ENCODE assay signal across 16 cellular contexts in the genomic region with DNA sequence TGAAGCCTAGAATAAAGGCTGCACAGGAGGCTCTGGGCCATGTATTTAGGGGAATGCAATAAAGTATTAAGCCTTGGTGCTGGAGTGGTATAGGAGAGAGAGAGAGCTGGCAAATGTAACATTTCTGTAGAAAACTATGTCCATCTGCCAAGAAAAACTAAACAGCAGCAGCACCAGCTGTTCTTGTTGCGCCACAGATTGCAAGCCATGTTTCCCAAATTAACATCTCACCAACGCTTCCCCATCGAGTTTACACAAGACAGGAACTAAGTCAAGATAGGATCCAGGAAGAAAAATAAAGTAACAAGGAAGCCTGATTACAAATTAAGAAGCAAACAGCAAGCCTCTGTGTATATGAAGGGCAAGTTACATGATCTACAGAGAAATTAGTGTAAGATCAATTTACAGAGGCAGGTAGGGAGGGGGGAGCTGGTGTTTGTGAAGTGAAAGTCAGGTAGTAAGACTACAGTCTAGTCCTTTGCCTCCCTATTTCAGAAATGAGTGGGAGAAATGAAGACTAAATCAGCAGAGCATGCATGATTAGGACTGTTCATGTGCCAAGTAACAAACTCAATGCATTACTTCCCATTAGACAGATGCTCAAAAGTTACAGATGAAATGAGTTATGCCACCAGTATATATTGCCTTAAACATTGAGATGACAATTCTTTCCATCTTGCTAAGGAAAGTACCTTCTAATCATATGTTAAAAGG.
DNase-seq lines count a peak whose midpoint lies in the region; ATAC-seq and TF ChIP-seq lines count a peak whose summit lies in the region.
"Had no signal": no experiment of that assay in that cellular context is flagged by ENCODE, and none has a peak within 500 bp of the region (broad histone marks: within the 10 kb centered on the region; RNA-seq: fewer than 3 reads in every experiment).

No MANE protein-coding gene starts in this region.

- peaks cover 30% of the 10 kb centered on the region for H3K4me1 Mint-ChIP-seq in MCF 10A (ENCODE audit: insufficient read depth, unreplicated experiment)

- TF ChIP-seq CTCF in MCF 10A (IDR thresholded peaks at IDR 0.05; ENCODE audit: unreplicated experiment) (no peak), breast epithelium (IDR thresholded peaks at IDR 0.05) (no peak), upper lobe of right lung (IDR thresholded peaks at IDR 0.05) (no peak)

- H3K4me3 ChIP-seq in breast epithelium (no peak overlapping the region), adipocyte (ENCODE audit: low read length) (peak overlapping the region; percentile 3), upper lobe of right lung (no peak overlapping the region)
- H3K4me3 ChIP-seq: ascending aorta, Peyer's patch had no signal

- H3K27me3 Mint-ChIP-seq in MCF 10A (ENCODE audit: insufficient read depth, unreplicated experiment) = no peaks in the 10 kb centered on the region

- no peaks in the 10 kb centered on the region for H3K4me1 ChIP-seq in breast epithelium
- H3K4me1 ChIP-seq in adipocyte (ENCODE audit: control insufficient read depth, insufficient read depth, low read length) = peaks cover 33% of the 10 kb centered on the region
- peaks cover 18% of the 10 kb centered on the region for H3K4me1 ChIP-seq in upper lobe of right lung
- H3K4me1 ChIP-seq: ascending aorta, Peyer's patch had no signal

- no peaks in the 10 kb centered on the region for H3K27me3 ChIP-seq in breast epithelium
- H3K27me3 ChIP-seq in adipocyte (replicated peaks; ENCODE audit: control insufficient read depth, insufficient read depth, low read length) = no peaks in the 10 kb centered on the region
- no peaks in the 10 kb centered on the region for H3K27me3 ChIP-seq in upper lobe of right lung
- H3K27me3 ChIP-seq: ascending aorta, Peyer's patch had no signal

- DNase-seq in MCF 10A (ENCODE audit: unreplicated experiment) (peak; percentile 79), breast epithelium (ENCODE audit: low spot score in 2 of 2) (no peak), adipocyte (ENCODE audit: low read depth) (peak; percentile 68), left cardiac atrium (no peak), upper lobe of right lung (no peak), nucleus accumbens (lab: John Stamatoyannopoulos, UW) (no peak), activated gamma-delta T cell treated with Interleukin-2 at 50 U/mL for 16 hours (no peak)
- DNase-seq: DND-41; NCI-H2081; Peyer's patch; stimulated activated CD4-positive, alpha-beta T cell treated with anti-CD3 and anti-CD28 coated beads, Interleukin-12 subunit alpha, Interleukin-12 subunit beta, amount 100 ng/mL, for 4 hours had no signal

- H3K9ac ChIP-seq in adipocyte (ENCODE audit: low read length) = peak overlapping the region; percentile 27

- H3K9me3 ChIP-seq in breast epithelium = no peaks in the 10 kb centered on the region
- H3K9me3 ChIP-seq in adipocyte (ENCODE audit: control insufficient read depth, low read length) = no peaks in the 10 kb centered on the region
- no peaks in the 10 kb centered on the region for H3K9me3 ChIP-seq in upper lobe of right lung
- H3K9me3 ChIP-seq: ascending aorta, Peyer's patch had no signal

- POLR2A ChIA-PET in MCF 10A (lab: Yijun Ruan, JAX) = interaction anchor here (0.6 to 1.0 kb wide), 2 partner anchors 12 to 901 kb away, joined by 3 to 8 read pairs; a partner anchor contains a TSS

- BruUV-seq in MCF 10A (replicated peaks; lab: Mats Ljungman, UMichigan) = no TSS peak

- H3K36me3 ChIP-seq in breast epithelium (no peaks in the 10 kb centered on the region), adipocyte (ENCODE audit: control insufficient read depth, insufficient read depth, low read length, severe bottlenecking) (no peaks in the 10 kb centered on the region), upper lobe of right lung (no peaks in the 10 kb centered on the region)
- H3K36me3 ChIP-seq: ascending aorta, Peyer's patch had no signal

- intact Hi-C loops in MCF 10A (cut with micrococcal nuclease) (no loop called here), breast epithelium (cut with DNase I; ENCODE audit: low total_unique reads) (no loop called here), left cardiac atrium (cut with DNase I) (no loop called here), upper lobe of right lung (cut with DNase I) (no loop called here)

- H3K36me3 Mint-ChIP-seq in MCF 10A (ENCODE audit: insufficient read depth, unreplicated experiment) = no peaks in the 10 kb centered on the region
- H3K36me3 Mint-ChIP-seq: type B pancreatic cell had no signal

- CTCF ChIA-PET in MCF 10A (lab: Yijun Ruan, JAX) = interaction anchor here (0.6 to 1.6 kb wide), 3 partner anchors 11 to 787 kb away, joined by 3 read pairs; no protein-coding TSS in a partner anchor

- ATAC-seq in left cardiac atrium (peak; percentile 22 to 59), upper lobe of right lung (peak; percentile 23), HG02885 (IDR thresholded peaks at IDR 0.05; ENCODE audit: poor library complexity, unreplicated experiment) (no peak)
- ATAC-seq: esophagus mucosa, HCT116 had no signal

- no peaks in the 10 kb centered on the region for H3K9me3 Mint-ChIP-seq in MCF 10A (ENCODE audit: unreplicated experiment)
- H3K9me3 Mint-ChIP-seq: type B pancreatic cell had no signal

- peak overlapping the region; percentile 61 for H3K4me3 Mint-ChIP-seq in MCF 10A (ENCODE audit: unreplicated experiment)
- H3K4me3 Mint-ChIP-seq: type B pancreatic cell had no signal

- H3K27ac Mint-ChIP-seq in MCF 10A (ENCODE audit: low read depth, unreplicated experiment) = peak overlapping the region; percentile 57
- H3K27ac Mint-ChIP-seq: type B pancreatic cell had no signal

- TF ChIP-seq POLR2A in breast epithelium (IDR thresholded peaks at IDR 0.05) = no peak

- H3K27ac ChIP-seq in breast epithelium (no peak overlapping the region), upper lobe of right lung (no peak overlapping the region)
- H3K27ac ChIP-seq: ascending aorta had no signal

Comparison
In these comparisons a context has a peak if more than half of its experiments do, and no peak if none do; other contexts are left out.
1. DNase-seq: peak in MCF 10A (single experiment) and adipocyte (single experiment); none in breast epithelium (0 of 2), left cardiac atrium (single experiment), upper lobe of right lung (single experiment), nucleus accumbens (0 of 56) and activated gamma-delta T cell treated with Interleukin-2 at 50 U/mL for 16 hours (single experiment).